11 cellular contexts compared by ENCODE assay signal in genomic region chr19:51607077-51607476, GRCh38. TPM values are rescaled to one million over a fixed set of nuclear protein-coding genes. Genes with fewer than 3 reads are reported as not detected.
A peak's percentile ranks its signal among the peaks of the same experiment; 100 is the strongest.
DNase-seq lines count a peak whose midpoint lies in the region; ATAC-seq and TF ChIP-seq lines count a peak whose summit lies in the region.
"Had no signal": no experiment of that assay in that cellular context is flagged by ENCODE, and none has a peak within 500 bp of the region (broad histone marks: within the 10 kb centered on the region; RNA-seq: fewer than 3 reads in every experiment).

No MANE protein-coding gene starts in this region.

- H4K8ac ChIP-seq in neuronal stem cell (ENCODE audit: low read depth, low read length), result no peak overlapping the region

- DNase-seq in GM10266 (ENCODE audit: extremely low spot score) (peak; percentile 87), neuronal stem cell (ENCODE audit: low spot score) (no peak), left lung (no peak), COLO668 (lab: John Stamatoyannopoulos, UW; ENCODE audit: unreplicated experiment) (no peak), dermis blood vessel endothelial cell (no peak)
- DNase-seq in activated T-cell treated with anti-CD3 and anti-CD28 coated beads, Interleukin-2, amount 50 U/mL, for 24 hours, result peak; percentile 42

- peak overlapping the region; percentile 66 for H3K27ac Mint-ChIP-seq in activated T-cell treated with anti-CD3 and anti-CD28 coated beads, Interleukin-2, amount 50 U/mL, for 24 hours
- H3K27ac Mint-ChIP-seq: T-helper 1 cell treated with Interleukin-12 subunit alpha and Interleukin-12 subunit beta and Interleukin-4 antibody, amounts not matched to agents 30 μg/mL and 1 μg/mL, for 36 hours had no signal

- intact Hi-C loops in left lung (cut with DNase I), result no loop called here

- H3K27me3 ChIP-seq in neuronal stem cell (ENCODE audit: control insufficient read depth in 3 of 3, insufficient read depth in 3 of 3, low read depth in 1 of 3, low read length in 3 of 3) (no peaks in the 10 kb centered on the region), left lung (peaks cover 0 to 6% of the 10 kb centered on the region in 2 donors)

- no peak overlapping the region for H4K91ac ChIP-seq in neuronal stem cell (ENCODE audit: low read depth, low read length, poor library complexity)

- no peak overlapping the region for H2BK15ac ChIP-seq in neuronal stem cell (ENCODE audit: low read length)

- peaks cover 31% of the 10 kb centered on the region for H3K27me3 Mint-ChIP-seq in activated T-cell treated with anti-CD3 and anti-CD28 coated beads, Interleukin-2, amount 50 U/mL, for 24 hours

- H3K9me3 ChIP-seq in neuronal stem cell (replicated peaks in 1 of 2; ENCODE audit: control insufficient read depth in 2 of 2, insufficient read depth in 1 of 2, low read depth in 1 of 2, low read length in 2 of 2), result peaks cover 0 to 10% of the 10 kb centered on the region in 2 donors
- H3K9me3 ChIP-seq in left lung, result no peaks in the 10 kb centered on the region

- H3K9ac ChIP-seq in neuronal stem cell (ENCODE audit: low read depth, low read length, poor library complexity), result no peak overlapping the region

- no peak overlapping the region for H2AFZ ChIP-seq in neuronal stem cell (ENCODE audit: low read length)

- no peak overlapping the region for H2AK5ac ChIP-seq in neuronal stem cell (ENCODE audit: low read depth, low read length)

- no peak overlapping the region for H3K4me2 ChIP-seq in neuronal stem cell (ENCODE audit: insufficient read depth, low read length, poor library complexity, severe bottlenecking)

- H3K4me3 Mint-ChIP-seq in activated T-cell treated with anti-CD3 and anti-CD28 coated beads, Interleukin-2, amount 50 U/mL, for 24 hours, result peak overlapping the region; percentile 21
- H3K4me3 Mint-ChIP-seq: T-helper 1 cell treated with Interleukin-12 subunit alpha and Interleukin-12 subunit beta and Interleukin-4 antibody, amounts not matched to agents 30 μg/mL and 1 μg/mL, for 36 hours had no signal

- H3K4me3 ChIP-seq in neuronal stem cell (ENCODE audit: low read length in 2 of 2) (no peak overlapping the region), left lung (no peak overlapping the region)
- H3K4me3 ChIP-seq: lung had no signal

- H3K18ac ChIP-seq in neuronal stem cell (ENCODE audit: low read length), result no peak overlapping the region

- H2BK120ac ChIP-seq in neuronal stem cell (ENCODE audit: low read depth, low read length), result no peak overlapping the region

- H3K9me3 Mint-ChIP-seq in activated T-cell treated with anti-CD3 and anti-CD28 coated beads, Interleukin-2, amount 50 U/mL, for 24 hours, result peaks cover 8% of the 10 kb centered on the region
- H3K9me3 Mint-ChIP-seq: T-helper 1 cell treated with Interleukin-12 subunit alpha and Interleukin-12 subunit beta and Interleukin-4 antibody, amounts not matched to agents 30 μg/mL and 1 μg/mL, for 36 hours had no signal

- no peaks in the 10 kb centered on the region for H3K79me1 ChIP-seq in neuronal stem cell (ENCODE audit: low read depth, low read length)

- H3K36me3 Mint-ChIP-seq in activated T-cell treated with anti-CD3 and anti-CD28 coated beads, Interleukin-2, amount 50 U/mL, for 24 hours (ENCODE audit: low read depth), result no peaks in the 10 kb centered on the region

- ATAC-seq in GM19397 (IDR thresholded peaks at IDR 0.05; ENCODE audit: unreplicated experiment), result peak; percentile 96
- peak; percentile 84 for ATAC-seq in HG03097 (IDR thresholded peaks at IDR 0.05; ENCODE audit: low FRiP score, unreplicated experiment)
- ATAC-seq in left lung, result no peak

- H3K4me1 Mint-ChIP-seq in activated T-cell treated with anti-CD3 and anti-CD28 coated beads, Interleukin-2, amount 50 U/mL, for 24 hours (ENCODE audit: low read depth), result peaks cover 28% of the 10 kb centered on the region

- H2BK12ac ChIP-seq in neuronal stem cell (ENCODE audit: low read length), result no peak overlapping the region

- no CpG with 5 or more reads among the region's 6 CpGs for WGBS in neuronal stem cell (ENCODE audit: extremely low coverage in 2 of 2, insufficient read length in 2 of 2, insufficient replicate concordance in 1 of 2), 2 donors

- no peak overlapping the region for H3K23ac ChIP-seq in neuronal stem cell (ENCODE audit: low read depth, low read length, poor library complexity)

- H3K4ac ChIP-seq in neuronal stem cell (ENCODE audit: low read length), result no peak overlapping the region

- H3K27ac ChIP-seq in neuronal stem cell (replicated peaks; ENCODE audit: low read length), result no peak overlapping the region
- no peak overlapping the region for H3K27ac ChIP-seq in left lung

- no peak overlapping the region for H3K14ac ChIP-seq in neuronal stem cell (ENCODE audit: low read length)

- no peaks in the 10 kb centered on the region for H3K4me1 ChIP-seq in neuronal stem cell (ENCODE audit: control insufficient read depth in 2 of 2, insufficient read depth in 1 of 2, low read depth in 1 of 2, low read length in 2 of 2)
- no peaks in the 10 kb centered on the region for H3K4me1 ChIP-seq in left lung

- H3K36me3 ChIP-seq in neuronal stem cell (replicated peaks in 1 of 2; ENCODE audit: control insufficient read depth in 2 of 2, insufficient read depth in 2 of 2, low read length in 2 of 2), result no peaks in the 10 kb centered on the region
- H3K36me3 ChIP-seq in left lung, result peaks cover 0 to 9% of the 10 kb centered on the region in 2 donors

- TF ChIP-seq CTCF in GM10266 (IDR thresholded peaks at IDR 0.05; ENCODE audit: control insufficient read depth, insufficient read depth, low read depth, missing control alignments) (no peak), left lung (IDR thresholded peaks at IDR 0.05) (no peak)

- no peak overlapping the region for H2BK5ac ChIP-seq in neuronal stem cell (ENCODE audit: low read length)

RNA-seq across cellular contexts. Expression of gene SIGLEC5, which starts 23.1 kb away (rescaled TPM):
- not detected for polyA plus RNA-seq in neuronal stem cell (2013, experiment 1 of 2)
- not detected for polyA plus RNA-seq in neuronal stem cell (2013, experiment 2 of 2)
- total RNA-seq in left lung (10 to 100 TPM in 1 of 2 donors, not detected in 1; 11.0 TPM), dermis blood vessel endothelial cell (not detected in 2 replicates)
- total RNA-seq: dermis microvascular lymphatic vessel endothelial cell had no signal
- polyA plus RNA-seq: lung had no signal

RNA-seq across cellular contexts. Expression of gene ZNF175, which starts 36.0 kb away (rescaled TPM):
- polyA plus RNA-seq in neuronal stem cell (2013, experiment 1 of 2), result 4.0 TPM
- 4.4 TPM for polyA plus RNA-seq in neuronal stem cell (2013, experiment 2 of 2)
- total RNA-seq in left lung (10 to 100 TPM in 1 of 2 donors, 1 to 10 TPM in 1; 9.4 to 13.3 TPM), dermis blood vessel endothelial cell (4.3 and 8.3 TPM in 2 replicates)

RNA-seq across cellular contexts. Expression of gene SIGLEC14, which starts 39.5 kb away (rescaled TPM):
- 0.01 TPM for polyA plus RNA-seq in neuronal stem cell (2013, experiment 1 of 2)
- not detected for polyA plus RNA-seq in neuronal stem cell (2013, experiment 2 of 2)
- 10 to 100 TPM; 13.4 to 59.9 TPM for total RNA-seq in left lung
- total RNA-seq in dermis blood vessel endothelial cell, result not detected in 2 replicates
- total RNA-seq: dermis microvascular lymphatic vessel endothelial cell had no signal

Comparison
In these comparisons a context has a peak if more than half of its experiments do, and no peak if none do; other contexts are left out.
1. DNase-seq: peak in GM10266 (single experiment) and activated T-cell treated with anti-CD3 and anti-CD28 coated beads, Interleukin-2, amount 50 U/mL, for 24 hours (single experiment); none in neuronal stem cell (single experiment), left lung (0 of 2), COLO668 (single experiment) and dermis blood vessel endothelial cell (single experiment).
2. RNA of gene SIGLEC14, which starts 39.5 kb away (total RNA-seq): 13.4 to 59.9 TPM in left lung; not detected in dermis blood vessel endothelial cell; every median in the first group is over 10 times any median in the second.